22 cellular contexts compared by ENCODE assay signal in genomic region chr20:44807051-44807683, GRCh38.
"Had no signal": no experiment of that assay in that cellular context is flagged by ENCODE, and none has a peak within 500 bp of the region (broad histone marks: within the 10 kb centered on the region; RNA-seq: fewer than 3 reads in every experiment).

No MANE protein-coding gene starts in this region.

- H3K27ac Mint-ChIP-seq: activated CD8-positive, alpha-beta T cell treated with anti-CD3 and anti-CD28 coated beads, Interleukin-2, amount 10 ng/mL, durations not matched to agents 7 days and 5 days; activated naive CD8-positive, alpha-beta T cell treated with anti-CD3 and anti-CD28 coated beads, Interleukin-2, amount 10 ng/mL, durations not matched to agents 7 days and 5 days; T-helper 1 cell treated with Interleukin-12 subunit alpha and Interleukin-12 subunit beta and Interleukin-4 antibody, amounts not matched to agents 30 μg/mL and 1 μg/mL, for 36 hours; WTC11 had no signal

- H3K9me3 Mint-ChIP-seq: activated naive CD8-positive, alpha-beta T cell treated with anti-CD3 and anti-CD28 coated beads, Interleukin-2, amount 10 ng/mL, durations not matched to agents 7 days and 5 days; T-helper 1 cell treated with Interleukin-12 subunit alpha and Interleukin-12 subunit beta and Interleukin-4 antibody, amounts not matched to agents 30 μg/mL and 1 μg/mL, for 36 hours; WTC11 had no signal

- H3K4me3 Mint-ChIP-seq: activated CD8-positive, alpha-beta T cell treated with anti-CD3 and anti-CD28 coated beads, Interleukin-2, amount 10 ng/mL, durations not matched to agents 7 days and 5 days; activated naive CD8-positive, alpha-beta T cell treated with anti-CD3 and anti-CD28 coated beads, Interleukin-2, amount 10 ng/mL, durations not matched to agents 7 days and 5 days; T-helper 1 cell treated with Interleukin-12 subunit alpha and Interleukin-12 subunit beta and Interleukin-4 antibody, amounts not matched to agents 30 μg/mL and 1 μg/mL, for 36 hours; WTC11 had no signal

- H3K36me3 ChIP-seq: adrenal gland, breast epithelium had no signal

- DNase-seq: activated CD4-positive, alpha-beta T cell treated with anti-CD3 and anti-CD28 coated beads for 48 hours; activated CD4-positive, alpha-beta T cell treated with anti-CD3 and anti-CD28 coated beads, Interleukin-2, amount 50 U/mL, for 4 hours; activated CD4-positive, CD25-positive, alpha-beta regulatory T cell treated with anti-CD3 and anti-CD28 coated beads, Interleukin-2, amount 50 U/mL, for 72 hours; activated CD8-positive, alpha-beta memory T cell treated with anti-CD3 and anti-CD28 coated beads, Interleukin-2, amount 50 U/mL, for 48 hours; activated CD8-positive, alpha-beta T cell treated with anti-CD3 and anti-CD28 coated beads, Interleukin-2, amount 10 ng/mL, durations not matched to agents 7 days and 5 days; activated naive CD4-positive, alpha-beta T cell treated with anti-CD3 and anti-CD28 coated beads, Interleukin-2, amount 50 U/mL, for 16 hours; activated naive CD8-positive, alpha-beta T cell treated with anti-CD3 and anti-CD28 coated beads, Interleukin-2, amount 10 ng/mL, durations not matched to agents 7 days and 5 days; activated T-cell treated with anti-CD3 and anti-CD28 coated beads, Interleukin-2, amount 50 U/mL, for 1 hour; adrenal gland; anterior cingulate cortex; central memory CD4-positive, alpha-beta T cell; Karpas-422; MM.1S; NCI-H146; NCI-H1930; NCI-H524; PC-3; SHP77 treated with DMSO at 0.1 percent for 48 hours had no signal

- H3K4me3 ChIP-seq: adrenal gland, breast epithelium, K562 had no signal

- H3K36me3 Mint-ChIP-seq: activated naive CD8-positive, alpha-beta T cell treated with anti-CD3 and anti-CD28 coated beads, Interleukin-2, amount 10 ng/mL, durations not matched to agents 7 days and 5 days; WTC11 had no signal

- H3K9me3 ChIP-seq: adrenal gland had no signal

- H3K4me1 ChIP-seq: adrenal gland, breast epithelium had no signal

- ATAC-seq: activated CD8-positive, alpha-beta T cell treated with anti-CD3 and anti-CD28 coated beads, Interleukin-2, amount 10 ng/mL, durations not matched to agents 7 days and 5 days; K562; PC-3; WTC11 had no signal

- H3K27ac ChIP-seq: adrenal gland, breast epithelium had no signal
